Comparison of ENCODE assay signal across 8 cellular contexts in the genomic region with DNA sequence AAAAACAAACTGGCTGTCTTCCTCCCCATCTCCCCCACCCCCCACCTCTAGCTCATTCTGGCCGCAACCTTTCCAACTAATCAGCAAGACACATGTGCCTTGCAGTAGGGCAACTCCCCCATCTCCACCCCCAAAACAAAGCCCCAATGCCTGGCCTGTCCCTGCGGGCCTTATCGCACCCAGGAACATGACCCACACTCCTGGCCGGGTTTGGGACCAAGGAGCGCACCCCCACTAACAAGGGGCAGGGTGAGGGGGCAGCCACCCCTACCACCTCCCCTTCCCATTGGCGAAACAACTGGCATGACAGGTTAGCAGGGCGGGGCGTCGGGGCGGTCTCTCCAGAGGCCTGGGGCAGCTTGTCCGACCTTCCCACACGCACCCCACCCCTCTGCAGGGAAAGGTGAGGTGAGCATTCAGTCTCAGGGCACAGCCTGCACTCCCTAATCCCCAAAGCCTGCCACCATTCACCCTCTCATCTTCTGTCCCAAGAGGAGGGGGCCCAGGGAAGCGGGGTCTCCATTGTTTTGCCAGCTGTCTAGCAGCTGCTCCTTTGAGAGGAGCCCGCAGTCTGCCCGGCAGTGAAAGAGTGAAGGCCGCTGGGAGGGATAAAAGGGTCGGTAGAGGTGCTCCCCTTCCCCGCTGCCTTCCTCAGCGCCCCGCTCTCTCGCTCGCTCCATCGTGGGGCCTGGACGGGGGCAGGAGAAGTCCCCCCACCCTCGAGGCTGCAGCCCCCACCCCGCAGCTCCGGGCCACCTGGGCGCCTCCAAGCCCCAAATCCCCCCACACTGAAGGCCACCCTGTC. TPM values are rescaled to one million over a fixed set of nuclear protein-coding genes. Genes with fewer than 3 reads are reported as not detected.
DNase-seq lines count a peak whose midpoint lies in the region; ATAC-seq and TF ChIP-seq lines count a peak whose summit lies in the region.

No MANE protein-coding gene starts in this region.

- H3K36me3 ChIP-seq in fibroblast of lung (ENCODE audit: control insufficient read depth, insufficient read depth, low read length) (no peaks in the 10 kb centered on the region), neural cell (ENCODE audit: insufficient read depth, low read length) (no peaks in the 10 kb centered on the region)

- no peaks in the 10 kb centered on the region for H3K27me3 ChIP-seq in fibroblast of lung (ENCODE audit: control insufficient read depth, insufficient read depth, low read length)
- H3K27me3 ChIP-seq in neural cell (ENCODE audit: insufficient read depth, low read depth, low read length) = no peaks in the 10 kb centered on the region

- TF ChIP-seq EP300 in neural cell (conservative IDR thresholded peaks at IDR 0.05; ENCODE audit: poor library complexity, severe bottlenecking) = no peak

- DNase-seq in DMS153 treated with DMSO at 0.1 percent for 48 hours (lab: John Stamatoyannopoulos, UW; ENCODE audit: unreplicated experiment) = peak; percentile 53
- peak; percentile 64 for DNase-seq in KBM-7
- DNase-seq in UCSD-AML1 (lab: John Stamatoyannopoulos, UW; ENCODE audit: unreplicated experiment) = peak; percentile 33
- no peak for DNase-seq in fibroblast of lung (ENCODE audit: low read depth in 2 of 2)
- no peak for DNase-seq in stimulated activated CD4-positive, alpha-beta T cell treated with anti-CD3 and anti-CD28 coated beads, Interleukin-2, amount 100 ng/mL, for 48 hours

- peaks cover 16% of the 10 kb centered on the region for H3K4me1 ChIP-seq in fibroblast of lung (ENCODE audit: control insufficient read depth, extremely low read depth, insufficient read depth, low read length)

- no peaks in the 10 kb centered on the region for H3K9me2 ChIP-seq in neural cell (ENCODE audit: insufficient read depth, low read length)

- ATAC-seq in HG02870 (IDR thresholded peaks at IDR 0.05; ENCODE audit: unreplicated experiment) = no peak
- no peak for ATAC-seq in HG03175 (IDR thresholded peaks at IDR 0.05; ENCODE audit: unreplicated experiment)

- in situ Hi-C loops in KBM-7 (cut with MboI; ENCODE audit: low pct_unique_long_range_greater_than_20kb, low sequenced_read_pairs) = no loop called here

- H2AFZ ChIP-seq in fibroblast of lung (ENCODE audit: low read length) = peak overlapping the region; percentile 49
- H2AFZ ChIP-seq in neural cell (ENCODE audit: low read depth, low read length) = peak overlapping the region; percentile 88

- H3K79me2 ChIP-seq in fibroblast of lung (ENCODE audit: control insufficient read depth, insufficient read depth, low read length) (no peaks in the 10 kb centered on the region), neural cell (replicated peaks; ENCODE audit: insufficient read depth, low read length) (peaks cover 35% of the 10 kb centered on the region)

- H3K4me3 ChIP-seq in fibroblast of lung (replicated peaks in 1 of 4; ENCODE audit: control extremely low read depth in 1 of 4, insufficient read depth in 1 of 4, low read depth in 3 of 4, low read length in 4 of 4) (peak overlapping the region; percentile 54 to 67 (median 61)), neural cell (ENCODE audit: low read length) (peak overlapping the region; percentile 91)

- H3F3A ChIP-seq in neural cell (ENCODE audit: insufficient read depth, low read length, poor library complexity, severe bottlenecking) = no peaks in the 10 kb centered on the region

- H3K27ac ChIP-seq in fibroblast of lung (ENCODE audit: insufficient read depth, low read length) = no peak overlapping the region
- peak overlapping the region; percentile 84 for H3K27ac ChIP-seq in neural cell (ENCODE audit: low read length)

- H3K4me2 ChIP-seq in fibroblast of lung (ENCODE audit: extremely low read depth, insufficient read depth, low read length) (peak overlapping the region; percentile 94), neural cell (ENCODE audit: low read length) (peak overlapping the region; percentile 95)

- H3K9me3 ChIP-seq in fibroblast of lung (ENCODE audit: control insufficient read depth, insufficient read depth, low read depth, low read length) (no peaks in the 10 kb centered on the region), neural cell (ENCODE audit: low read length) (no peaks in the 10 kb centered on the region)

- no peaks in the 10 kb centered on the region for H4K20me1 ChIP-seq in fibroblast of lung (ENCODE audit: control insufficient read depth, extremely low read depth, insufficient read depth, low read length)
- no peaks in the 10 kb centered on the region for H4K20me1 ChIP-seq in neural cell (ENCODE audit: insufficient read depth)

- H3K9ac ChIP-seq in fibroblast of lung (ENCODE audit: insufficient read depth, low read length) (peak overlapping the region; percentile 30), neural cell (ENCODE audit: low read length) (peak overlapping the region; percentile 93)

- no peak for TF ChIP-seq RAD21 in neural cell (conservative IDR thresholded peaks at IDR 0.05)

- TF ChIP-seq CTCF in fibroblast of lung (conservative IDR thresholded peaks at IDR 0.05 in 1 of 2, IDR thresholded peaks at IDR 0.05 in 1 of 2; ENCODE audit: low read depth in 1 of 2, low read length in 2 of 2) = no peak
- no peak for TF ChIP-seq CTCF in neural cell (IDR thresholded peaks at IDR 0.05; ENCODE audit: poor library complexity, severe bottlenecking)

TF ChIP-seq in neural cell, 6 proteins besides CTCF, POLR2A, EP300 and RAD21:
- TF ChIP-seq SMC3 (conservative IDR thresholded peaks at IDR 0.05; ENCODE audit: poor library complexity) = no peak
- TF ChIP-seq EZH2 (IDR thresholded peaks at IDR 0.05; ENCODE audit: borderline replicate concordance, insufficient read depth, low read length, poor library complexity, severe bottlenecking) = no peak
- peak; percentile 62 for TF ChIP-seq REST (IDR thresholded peaks at IDR 0.05; ENCODE audit: borderline replicate concordance)
- TF ChIP-seq MXI1 (conservative IDR thresholded peaks at IDR 0.05; ENCODE audit: poor library complexity, severe bottlenecking) = peak; percentile 73
- TF ChIP-seq POLR2AphosphoS5 (IDR thresholded peaks at IDR 0.05) = peak; percentile 76
- TF ChIP-seq TAF1 (IDR thresholded peaks at IDR 0.05; ENCODE audit: low read depth) = no peak

RNA-seq across cellular contexts. Expression of gene MYO18A, which starts 0.8 kb away (rescaled TPM):
- 50.3 and 133 TPM in 2 replicates for total RNA-seq in fibroblast of lung
- polyA plus RNA-seq in fibroblast of lung (11.7 and 17.5 TPM in 2 replicates), neural cell (21.6 and 23.9 TPM in 2 replicates)
- 34.5 and 50.8 TPM in 2 replicates for polyA plus RNA-seq in fibroblast of lung (2012)
- polyA minus RNA-seq in fibroblast of lung (ENCODE audit: low replicate concordance) (70.6 and 134 TPM in 2 replicates), neural cell (72.5 and 81.3 TPM in 2 replicates)

Comparison
In these comparisons a context has a peak if more than half of its experiments do, and no peak if none do; other contexts are left out.
1. DNase-seq: peak in DMS153 treated with DMSO at 0.1 percent for 48 hours (single experiment), KBM-7 (single experiment) and UCSD-AML1 (single experiment); none in fibroblast of lung (0 of 2) and stimulated activated CD4-positive, alpha-beta T cell treated with anti-CD3 and anti-CD28 coated beads, Interleukin-2, amount 100 ng/mL, for 48 hours (0 of 2).